In the genomic region with DNA sequence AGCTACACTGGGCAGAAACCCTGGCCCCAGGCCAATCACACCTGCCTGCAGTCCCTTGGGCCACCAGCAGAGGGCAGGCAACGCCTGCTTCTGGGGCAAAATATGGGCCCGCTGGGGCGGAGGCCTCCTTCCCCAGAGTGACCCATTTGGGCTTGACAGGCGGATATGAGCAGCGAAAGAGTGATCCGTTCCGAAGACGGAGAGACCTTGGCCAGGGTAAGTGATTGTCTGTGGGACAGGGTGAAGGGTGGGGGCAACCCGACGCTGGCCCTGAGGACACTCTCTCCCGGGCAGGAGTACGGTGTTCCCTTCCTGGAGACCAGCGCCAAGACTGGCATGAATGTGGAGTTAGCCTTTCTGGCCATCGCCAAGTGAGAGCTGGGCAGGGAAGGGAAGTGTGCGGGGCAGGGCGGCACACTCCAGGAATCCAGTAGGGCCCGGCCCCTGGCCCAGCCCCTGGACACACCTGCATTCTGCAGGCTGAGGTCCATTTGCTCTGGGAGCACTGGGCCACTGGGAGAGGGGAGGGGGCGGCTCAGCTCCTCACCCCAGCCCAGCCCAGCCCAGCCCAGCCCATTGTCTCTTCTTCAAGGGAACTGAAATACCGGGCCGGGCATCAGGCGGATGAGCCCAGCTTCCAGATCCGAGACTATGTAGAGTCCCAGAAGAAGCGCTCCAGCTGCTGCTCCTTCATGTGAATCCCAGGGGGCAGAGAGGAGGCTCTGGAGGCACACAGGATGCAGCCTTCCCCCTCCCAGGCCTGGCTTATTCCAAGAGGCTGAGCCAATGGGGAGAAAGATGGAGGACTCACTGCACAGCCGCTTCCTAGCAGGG, we compare ENCODE assay signal across 9 cellular contexts. TPM values are rescaled to one million over a fixed set of nuclear protein-coding genes. Genes with fewer than 3 reads are reported as not detected.
DNase-seq lines count a peak whose midpoint lies in the region; ATAC-seq and TF ChIP-seq lines count a peak whose summit lies in the region.
"Had no signal": no experiment of that assay in that cellular context is flagged by ENCODE, and none has a peak within 500 bp of the region (broad histone marks: within the 10 kb centered on the region; RNA-seq: fewer than 3 reads in every experiment).

No MANE protein-coding gene starts in this region.

- H3K4me3 ChIP-seq in Panc1 (ENCODE audit: low read depth in 2 of 2, low read length in 2 of 2), result no peak overlapping the region
- peak overlapping the region; percentile 12 for H3K4me3 ChIP-seq in fibroblast of villous mesenchyme (ENCODE audit: low read depth, low read length)

- H3K36me3 Mint-ChIP-seq in CD4-positive, alpha-beta T cell (ENCODE audit: low read depth), result peaks cover 6% of the 10 kb centered on the region
- H3K36me3 Mint-ChIP-seq in activated T-helper 2 cell treated with anti-CD3 and anti-CD28 coated beads, Interferon-gamma antibody, Interleukin-2, Interleukin-4, amounts not matched to agents 10 μg/mL and 5 μg/mL and 100 μg/mL, durations not matched to agents 14 hours and 24 hours and 36 hours (ENCODE audit: low read depth), result peaks cover 16% of the 10 kb centered on the region
- no peaks in the 10 kb centered on the region for H3K36me3 Mint-ChIP-seq in neural crest cell (ENCODE audit: low read depth)

- DNase-seq in CD4-positive, alpha-beta T cell, result peak; percentile 70 to 88 (median 79)
- DNase-seq in HS-5 (ENCODE audit: low read depth) (peak; percentile 34), Panc1 (ENCODE audit: low read depth, low spot score) (peak; percentile 52), fibroblast of villous mesenchyme (ENCODE audit: low read depth) (peak; percentile 63), neural crest cell (ENCODE audit: low read depth, low spot score) (peak; percentile 89)
- peak; percentile 75 for DNase-seq in activated T-helper 2 cell treated with anti-CD3 and anti-CD28 coated beads, Interferon-gamma antibody, Interleukin-2, Interleukin-4, amounts not matched to agents 10 μg/mL and 5 μg/mL and 100 μg/mL, durations not matched to agents 14 hours and 24 hours and 36 hours (ENCODE audit: low spot score)
- DNase-seq in stimulated activated naive CD8-positive, alpha-beta T cell treated with anti-CD3 and anti-CD28 coated beads, Interleukin-15, amount 100 ng/mL, for 72 hours, result peak; percentile 86 to 87

- H3K27me3 ChIP-seq in CD4-positive, alpha-beta T cell (ENCODE audit: control insufficient read depth, insufficient read depth, low read length), result no peaks in the 10 kb centered on the region
- no peaks in the 10 kb centered on the region for H3K27me3 ChIP-seq in Panc1 (ENCODE audit: control insufficient read depth, insufficient read depth, low read length)

- peak overlapping the region; percentile 80 for H3K4me3 Mint-ChIP-seq in CD4-positive, alpha-beta T cell
- no peak overlapping the region for H3K4me3 Mint-ChIP-seq in activated T-helper 2 cell treated with anti-CD3 and anti-CD28 coated beads, Interferon-gamma antibody, Interleukin-2, Interleukin-4, amounts not matched to agents 10 μg/mL and 5 μg/mL and 100 μg/mL, durations not matched to agents 14 hours and 24 hours and 36 hours (ENCODE audit: low read depth)
- H3K4me3 Mint-ChIP-seq in neural crest cell, result peak overlapping the region; percentile 79
- H3K4me3 Mint-ChIP-seq in stimulated activated naive CD8-positive, alpha-beta T cell treated with anti-CD3 and anti-CD28 coated beads, Interleukin-15, amount 100 ng/mL, for 72 hours, result peak overlapping the region; percentile 3 to 49

- intact Hi-C loops in CD4-positive, alpha-beta T cell (cut with DNase I, micrococcal nuclease), result loop anchor here (1.0 to 5.0 kb wide), 5 partner anchors 25 to 437 kb away; partner anchors contain the start of gene SUMO2 (in 1 of the 2)
- intact Hi-C loops in Panc1 (cut with micrococcal nuclease; ENCODE audit: unreplicated experiment), result loop anchor here (1.0 to 5.0 kb wide), 2 partner anchors 25 to 117 kb away; no protein-coding TSS in a partner anchor
- intact Hi-C loops in activated T-helper 2 cell treated with anti-CD3 and anti-CD28 coated beads, Interferon-gamma antibody, Interleukin-2, Interleukin-4, amounts not matched to agents 10 μg/mL and 5 μg/mL and 100 μg/mL, durations not matched to agents 14 hours and 24 hours and 36 hours (cut with micrococcal nuclease), result loop anchor here (1.0 to 5.0 kb wide), 3 partner anchors 25 to 463 kb away; no protein-coding TSS in a partner anchor

- H3K4me1 Mint-ChIP-seq in CD4-positive, alpha-beta T cell (ENCODE audit: low read depth), result peaks cover 74% of the 10 kb centered on the region
- H3K4me1 Mint-ChIP-seq in activated T-helper 2 cell treated with anti-CD3 and anti-CD28 coated beads, Interferon-gamma antibody, Interleukin-2, Interleukin-4, amounts not matched to agents 10 μg/mL and 5 μg/mL and 100 μg/mL, durations not matched to agents 14 hours and 24 hours and 36 hours (ENCODE audit: low read depth), result peaks cover 63% of the 10 kb centered on the region
- peaks cover 43% of the 10 kb centered on the region for H3K4me1 Mint-ChIP-seq in neural crest cell
- peaks cover 79% of the 10 kb centered on the region for H3K4me1 Mint-ChIP-seq in stimulated activated naive CD8-positive, alpha-beta T cell treated with anti-CD3 and anti-CD28 coated beads, Interleukin-15, amount 100 ng/mL, for 72 hours

- peak; percentile 100 for TF ChIP-seq CTCF in CD4-positive, alpha-beta T cell (IDR thresholded peaks at IDR 0.05)
- peak; percentile 99 for TF ChIP-seq CTCF in Panc1 (IDR thresholded peaks at IDR 0.05)
- TF ChIP-seq CTCF in fibroblast of villous mesenchyme (IDR thresholded peaks at IDR 0.05; ENCODE audit: insufficient read depth, low read depth, low read length), result peak; percentile 99
- peak; percentile 99 for TF ChIP-seq CTCF in neural crest cell (conservative IDR thresholded peaks at IDR 0.05)

- H3K36me3 ChIP-seq in Panc1 (ENCODE audit: control insufficient read depth, insufficient read depth, low read length), result peaks cover 2% of the 10 kb centered on the region; the same call in 1 of the 2 replicates

- no TSS peak for BruUV-seq in Panc1 (replicated peaks; lab: Mats Ljungman, UMichigan)

- ATAC-seq in CD4-positive, alpha-beta T cell (ENCODE audit: poor library complexity), result peak; percentile 16
- ATAC-seq in Panc1 (peak; percentile 51), GM21515 (IDR thresholded peaks at IDR 0.05; ENCODE audit: unreplicated experiment) (no peak)
- ATAC-seq in stimulated activated naive CD8-positive, alpha-beta T cell treated with anti-CD3 and anti-CD28 coated beads, Interleukin-15, amount 100 ng/mL, for 72 hours, result peak; percentile 18

- H3K27ac Mint-ChIP-seq in CD4-positive, alpha-beta T cell, result peak overlapping the region; percentile 91
- H3K27ac Mint-ChIP-seq in activated T-helper 2 cell treated with anti-CD3 and anti-CD28 coated beads, Interferon-gamma antibody, Interleukin-2, Interleukin-4, amounts not matched to agents 10 μg/mL and 5 μg/mL and 100 μg/mL, durations not matched to agents 14 hours and 24 hours and 36 hours, result peak overlapping the region; percentile 7
- peak overlapping the region; percentile 31 for H3K27ac Mint-ChIP-seq in neural crest cell (ENCODE audit: unreplicated experiment)
- H3K27ac Mint-ChIP-seq in stimulated activated naive CD8-positive, alpha-beta T cell treated with anti-CD3 and anti-CD28 coated beads, Interleukin-15, amount 100 ng/mL, for 72 hours, result peak overlapping the region in 1 of 2 donors; percentile 56

- POLR2A ChIA-PET in CD4-positive, alpha-beta T cell (lab: Charles Lee), result interaction anchor here (0.7 to 9.0 kb wide), 12 partner anchors 7 to 374 kb away, joined by 3 to 90 read pairs (median 7); partner anchors contain the start of genes FDXR, NAT9 and RAB37
- POLR2A ChIA-PET in Panc1 (lab: Charles Lee), result interaction anchor here (1.2 kb wide), 1 partner anchor 25 kb away, joined by 4 read pairs; no protein-coding TSS in a partner anchor

- H3K27me3 Mint-ChIP-seq in CD4-positive, alpha-beta T cell, result no peaks in the 10 kb centered on the region
- H3K27me3 Mint-ChIP-seq in activated T-helper 2 cell treated with anti-CD3 and anti-CD28 coated beads, Interferon-gamma antibody, Interleukin-2, Interleukin-4, amounts not matched to agents 10 μg/mL and 5 μg/mL and 100 μg/mL, durations not matched to agents 14 hours and 24 hours and 36 hours (ENCODE audit: low read depth), result no peaks in the 10 kb centered on the region
- H3K27me3 Mint-ChIP-seq in neural crest cell (ENCODE audit: low read depth), result peaks cover 17% of the 10 kb centered on the region
- no peaks in the 10 kb centered on the region for H3K27me3 Mint-ChIP-seq in stimulated activated naive CD8-positive, alpha-beta T cell treated with anti-CD3 and anti-CD28 coated beads, Interleukin-15, amount 100 ng/mL, for 72 hours

- CTCF ChIA-PET in CD4-positive, alpha-beta T cell (lab: Charles Lee), result interaction anchor here (0.6 to 4.2 kb wide), 9 partner anchors 8 to 213 kb away, joined by 3 to 39 read pairs (median 8); partner anchors contain the start of gene RAB37
- CTCF ChIA-PET in Panc1 (lab: Charles Lee), result interaction anchor here (0.6 to 3.2 kb wide), 12 partner anchors 9 to 204 kb away, joined by 3 to 16 read pairs (median 4); partner anchors contain the start of gene NAT9

- no peak overlapping the region for H3K27ac ChIP-seq in CD4-positive, alpha-beta T cell (ENCODE audit: low read depth, low read length)
- no peak overlapping the region for H3K27ac ChIP-seq in Panc1 (ENCODE audit: low read length)

- no peaks in the 10 kb centered on the region for H3K9me3 Mint-ChIP-seq in CD4-positive, alpha-beta T cell
- H3K9me3 Mint-ChIP-seq in activated T-helper 2 cell treated with anti-CD3 and anti-CD28 coated beads, Interferon-gamma antibody, Interleukin-2, Interleukin-4, amounts not matched to agents 10 μg/mL and 5 μg/mL and 100 μg/mL, durations not matched to agents 14 hours and 24 hours and 36 hours, result no peaks in the 10 kb centered on the region
- H3K9me3 Mint-ChIP-seq in neural crest cell, result no peaks in the 10 kb centered on the region
- H3K9me3 Mint-ChIP-seq in stimulated activated naive CD8-positive, alpha-beta T cell treated with anti-CD3 and anti-CD28 coated beads, Interleukin-15, amount 100 ng/mL, for 72 hours, result peaks cover 5 to 11% of the 10 kb centered on the region in 2 donors

- no peaks in the 10 kb centered on the region for H3K9me3 ChIP-seq in CD4-positive, alpha-beta T cell (ENCODE audit: control insufficient read depth, low read length)
- no peaks in the 10 kb centered on the region for H3K9me3 ChIP-seq in Panc1 (ENCODE audit: control insufficient read depth, insufficient read depth, low read depth, low read length)

- H3K4me1 ChIP-seq in Panc1 (ENCODE audit: control insufficient read depth, insufficient read depth, low read length), result peaks cover 18% of the 10 kb centered on the region

- in situ Hi-C loops in Panc1 (cut with HindIII; ENCODE audit: low pct_unique_long_range_greater_than_20kb, low sequenced_read_pairs), result no loop called here

RNA-seq across cellular contexts. Expression of gene NHERF1, which starts 3.5 kb away (rescaled TPM):
- total RNA-seq in CD4-positive, alpha-beta T cell, result 10 to 100 TPM; 68.4 to 72.4 TPM
- 90.8 TPM for total RNA-seq in Panc1 (2021; ENCODE audit: unreplicated experiment)
- polyA plus RNA-seq in Panc1 (2012; ENCODE audit: insufficient read length), result 66.0 TPM
- 129 and 133 TPM in 2 replicates for total RNA-seq in activated T-helper 2 cell treated with anti-CD3 and anti-CD28 coated beads, Interferon-gamma antibody, Interleukin-2, Interleukin-4, amounts not matched to agents 10 μg/mL and 5 μg/mL and 100 μg/mL, durations not matched to agents 14 hours and 24 hours and 36 hours
- 18.0 and 20.7 TPM in 2 replicates for total RNA-seq in fibroblast of villous mesenchyme
- total RNA-seq in neural crest cell, result 51.7 and 52.2 TPM in 2 replicates

RNA-seq across cellular contexts. Expression of gene RAB37, which starts 7.9 kb away (rescaled TPM):
- total RNA-seq in CD4-positive, alpha-beta T cell, result 10 to 100 TPM; 19.0 to 21.1 TPM
- 1.5 TPM for total RNA-seq in Panc1 (2021; ENCODE audit: unreplicated experiment)
- 1.2 TPM for polyA plus RNA-seq in Panc1 (2012; ENCODE audit: insufficient read length)
- 9.7 and 12.1 TPM in 2 replicates for total RNA-seq in activated T-helper 2 cell treated with anti-CD3 and anti-CD28 coated beads, Interferon-gamma antibody, Interleukin-2, Interleukin-4, amounts not matched to agents 10 μg/mL and 5 μg/mL and 100 μg/mL, durations not matched to agents 14 hours and 24 hours and 36 hours
- 0.32 TPM in 1 of 2 replicates, not detected in the other for total RNA-seq in fibroblast of villous mesenchyme
- not detected in 2 replicates for total RNA-seq in neural crest cell

RNA-seq across cellular contexts. Expression of gene NAT9, which starts 31.2 kb away (rescaled TPM):
- total RNA-seq in CD4-positive, alpha-beta T cell, result 10 to 100 TPM; 34.6 to 38.2 TPM
- total RNA-seq in Panc1 (2021; ENCODE audit: unreplicated experiment), result 90.1 TPM
- 59.6 TPM for polyA plus RNA-seq in Panc1 (2012; ENCODE audit: insufficient read length)
- 55.3 TPM in 2 replicates for total RNA-seq in activated T-helper 2 cell treated with anti-CD3 and anti-CD28 coated beads, Interferon-gamma antibody, Interleukin-2, Interleukin-4, amounts not matched to agents 10 μg/mL and 5 μg/mL and 100 μg/mL, durations not matched to agents 14 hours and 24 hours and 36 hours
- 32.0 and 34.8 TPM in 2 replicates for total RNA-seq in fibroblast of villous mesenchyme
- 66.9 and 67.7 TPM in 2 replicates for total RNA-seq in neural crest cell

RNA-seq across cellular contexts. Expression of gene CD300LF, which starts 32.2 kb away (rescaled TPM):
- total RNA-seq in CD4-positive, alpha-beta T cell, result 1 to 10 TPM in 1 of 2 experiments, under 1 TPM in 1; 0.39 to 1.0 TPM
- total RNA-seq in Panc1 (2021; ENCODE audit: unreplicated experiment) (not detected), fibroblast of villous mesenchyme (not detected in 2 replicates), neural crest cell (not detected in 2 replicates)
- polyA plus RNA-seq in Panc1 (2012; ENCODE audit: insufficient read length), result not detected
- not detected in 2 replicates for total RNA-seq in activated T-helper 2 cell treated with anti-CD3 and anti-CD28 coated beads, Interferon-gamma antibody, Interleukin-2, Interleukin-4, amounts not matched to agents 10 μg/mL and 5 μg/mL and 100 μg/mL, durations not matched to agents 14 hours and 24 hours and 36 hours
- total RNA-seq: activated CD8-positive, alpha-beta memory T cell treated with anti-CD3 and anti-CD28 coated beads for 36 hours had no signal

Comparison
In these comparisons a context has a peak if more than half of its experiments do, and no peak if none do; other contexts are left out.
1. DNase-seq: peak in every context shown above with its lines; median percentile 89 in neural crest cell; 86 in stimulated activated naive CD8-positive, alpha-beta T cell treated with anti-CD3 and anti-CD28 coated beads, Interleukin-15, amount 100 ng/mL, for 72 hours; 79 in CD4-positive, alpha-beta T cell; 75 in activated T-helper 2 cell treated with anti-CD3 and anti-CD28 coated beads, Interferon-gamma antibody, Interleukin-2, Interleukin-4, amounts not matched to agents 10 μg/mL and 5 μg/mL and 100 μg/mL, durations not matched to agents 14 hours and 24 hours and 36 hours; 63 in fibroblast of villous mesenchyme; 52 in Panc1; 34 in HS-5.